ENCODE assay signal across 14 cellular contexts in genomic region chr7:138889566-138889965, GRCh38.
DNase-seq lines count a peak whose midpoint lies in the region; TF ChIP-seq lines count a peak whose summit lies in the region.
"Had no signal": no experiment of that assay in that cellular context is flagged by ENCODE, and none has a peak within 500 bp of the region (broad histone marks: within the 10 kb centered on the region; RNA-seq: fewer than 3 reads in every experiment).

No MANE protein-coding gene starts in this region.

- no peaks in the 10 kb centered on the region for H4K20me1 ChIP-seq in H9 (ENCODE audit: control insufficient read depth, insufficient read depth, insufficient read length)
- H4K20me1 ChIP-seq: BLaER1 treated with 17β-estradiol and CSF1 and Interleukin-3, amounts not matched to agents 10 nM and 100 nM had no signal

- H3K4ac ChIP-seq in H9 (ENCODE audit: low read depth, low read length) = no peak overlapping the region

- H2AK5ac ChIP-seq in H9 (ENCODE audit: insufficient read length, low read length) = no peak overlapping the region

- WGBS in H9 (ENCODE audit: extremely low coverage, insufficient read length, low lambda C conversion rate) = no CpG with 5 or more reads among the region's 4 CpGs

- no peak overlapping the region for H2BK12ac ChIP-seq in H9 (ENCODE audit: insufficient read length, low read depth, low read length)

- H3K27ac ChIP-seq in H9 (ENCODE audit: insufficient read length, low read depth, low read length) (no peak overlapping the region), ascending aorta (no peak overlapping the region)
- H3K27ac ChIP-seq: BLaER1 treated with 17β-estradiol and CSF1 and Interleukin-3, amounts not matched to agents 10 nM and 100 nM had no signal

- no peak overlapping the region for H3K18ac ChIP-seq in H9 (ENCODE audit: insufficient read length, low read depth, low read length)

- H3K9me3 Mint-ChIP-seq in H9 = no peaks in the 10 kb centered on the region
- H3K9me3 Mint-ChIP-seq: activated naive CD8-positive, alpha-beta T cell treated with anti-CD3 and anti-CD28 coated beads, Interleukin-2, amount 10 ng/mL, durations not matched to agents 7 days and 5 days; stimulated activated naive CD8-positive, alpha-beta T cell treated with anti-CD3 and anti-CD28 coated beads, Interleukin-15, Interleukin-2, amounts not matched to agents 100 ng/mL and 50 ng/mL, for 24 hours had no signal

- H3K4me3 ChIP-seq in fibroblast of pulmonary artery (replicated peaks; ENCODE audit: low read depth, low read length) (no peak overlapping the region), ascending aorta (no peak overlapping the region)
- H3K4me3 ChIP-seq: BLaER1 treated with 17β-estradiol and CSF1 and Interleukin-3, amounts not matched to agents 10 nM and 100 nM had no signal

- H2AFZ ChIP-seq in H9 (ENCODE audit: low read length) = no peak overlapping the region

- no peak overlapping the region for H3K23ac ChIP-seq in H9 (ENCODE audit: insufficient read length, low read depth, low read length)

- no peak overlapping the region for H3K4me2 ChIP-seq in H9 (ENCODE audit: insufficient read depth, insufficient read length, low read length)
- H3K4me2 ChIP-seq: BLaER1 treated with 17β-estradiol and CSF1 and Interleukin-3, amounts not matched to agents 10 nM and 100 nM had no signal

- H4K8ac ChIP-seq in H9 (replicated peaks; ENCODE audit: insufficient read length, low read depth, low read length) = no peak overlapping the region

- H2BK15ac ChIP-seq in H9 (ENCODE audit: low read depth, low read length) = no peak overlapping the region

- H3K4me1 Mint-ChIP-seq in H9 = peaks cover 10 to 16% of the 10 kb centered on the region in 2 experiments

- TF ChIP-seq CTCF in fibroblast of pulmonary artery (IDR thresholded peaks at IDR 0.05; ENCODE audit: low read length, missing control alignments) (no peak), H9 (conservative IDR thresholded peaks at IDR 0.05) (no peak), ascending aorta (IDR thresholded peaks at IDR 0.05) (no peak)

- H2BK120ac ChIP-seq in H9 (ENCODE audit: low read depth, low read length, poor library complexity, severe bottlenecking) = no peak overlapping the region

- H3K27me3 Mint-ChIP-seq in H9 (ENCODE audit: low read depth) = no peaks in the 10 kb centered on the region
- H3K27me3 Mint-ChIP-seq: stimulated activated naive CD8-positive, alpha-beta T cell treated with anti-CD3 and anti-CD28 coated beads, Interleukin-15, Interleukin-2, amounts not matched to agents 100 ng/mL and 50 ng/mL, for 24 hours had no signal

- no peak overlapping the region for H3T11ph ChIP-seq in H9 (ENCODE audit: low read length)

- H3K79me1 ChIP-seq in H9 (ENCODE audit: insufficient read depth, low read depth, low read length, poor library complexity, severe bottlenecking) = no peaks in the 10 kb centered on the region

- H2BK20ac ChIP-seq in H9 (ENCODE audit: low read depth, low read length, poor library complexity, severe bottlenecking) = no peak overlapping the region

- H3K4me3 Mint-ChIP-seq in H9 = no peak overlapping the region
- H3K4me3 Mint-ChIP-seq: activated naive CD8-positive, alpha-beta T cell treated with anti-CD3 and anti-CD28 coated beads, Interleukin-2, amount 10 ng/mL, durations not matched to agents 7 days and 5 days; stimulated activated naive CD8-positive, alpha-beta T cell treated with anti-CD3 and anti-CD28 coated beads, Interleukin-15, Interleukin-2, amounts not matched to agents 100 ng/mL and 50 ng/mL, for 24 hours had no signal

- no peak overlapping the region for H3K9ac ChIP-seq in H9 (ENCODE audit: extremely low read depth, insufficient read length, low read length)
- H3K9ac ChIP-seq: BLaER1 treated with 17β-estradiol and CSF1 and Interleukin-3, amounts not matched to agents 10 nM and 100 nM had no signal

- H4K5ac ChIP-seq in H9 (ENCODE audit: insufficient read length, low read depth, low read length) = no peak overlapping the region

- DNase-seq in DMS153 (lab: John Stamatoyannopoulos, UW) (peak; percentile 75), M059J (ENCODE audit: low read depth) (peak; percentile 72), NCI-H774 (lab: John Stamatoyannopoulos, UW) (peak; percentile 75), fibroblast of pulmonary artery (ENCODE audit: low read depth) (peak; percentile 15), NCI-H128 (lab: John Stamatoyannopoulos, UW; ENCODE audit: unreplicated experiment) (no peak), H9 (no peak), ascending aorta (ENCODE audit: low spot score in 2 of 2) (no peak)
- DNase-seq in activated effector memory CD4-positive, alpha-beta T cell treated with anti-CD3 and anti-CD28 coated beads, Interleukin-2, amount 50 U/mL, for 16 hours = no peak
- DNase-seq: activated naive CD8-positive, alpha-beta T cell treated with anti-CD3 and anti-CD28 coated beads, Interleukin-2, amount 10 ng/mL, durations not matched to agents 7 days and 5 days; cortex of kidney; Right ventricle myocardium superior; stimulated activated CD4-positive, alpha-beta T cell treated with anti-CD3 and anti-CD28 coated beads, Interleukin-4, amount 100 ng/mL, for 4 hours had no signal

- H3K9me3 ChIP-seq in H9 (ENCODE audit: control insufficient read depth, low read depth, low read length) (no peaks in the 10 kb centered on the region), ascending aorta (no peaks in the 10 kb centered on the region)
- H3K9me3 ChIP-seq: BLaER1 treated with 17β-estradiol and CSF1 and Interleukin-3, amounts not matched to agents 10 nM and 100 nM had no signal

- no peaks in the 10 kb centered on the region for H3K36me3 ChIP-seq in ascending aorta

- H3K79me2 ChIP-seq in H9 (ENCODE audit: insufficient read depth, low read length) = no peaks in the 10 kb centered on the region

- intact Hi-C loops in ascending aorta (cut with DNase I) = no loop called here

- H3K56ac ChIP-seq in H9 (ENCODE audit: insufficient read length, low read depth, low read length) = no peak overlapping the region

- H3K36me3 Mint-ChIP-seq in H9 (ENCODE audit: insufficient read depth in 1 of 3, low read depth in 3 of 3) = peaks cover 9 to 27% (median 11%) of the 10 kb centered on the region in 3 experiments; a peak in 6 of 7 replicates

- no peak overlapping the region for H4K91ac ChIP-seq in H9 (ENCODE audit: insufficient read length, low read depth, low read length)

- no peaks in the 10 kb centered on the region for H3K27me3 ChIP-seq in H9 (ENCODE audit: insufficient read depth, low read length)
- no peaks in the 10 kb centered on the region for H3K27me3 ChIP-seq in ascending aorta
- H3K27me3 ChIP-seq: BLaER1 treated with 17β-estradiol and CSF1 and Interleukin-3, amounts not matched to agents 10 nM and 100 nM had no signal

- H3K4me1 ChIP-seq in H9 (ENCODE audit: insufficient read depth, low read length) (no peaks in the 10 kb centered on the region), ascending aorta (no peaks in the 10 kb centered on the region)

- no peak overlapping the region for H3K14ac ChIP-seq in H9 (ENCODE audit: insufficient read depth, low read length)

- no peak overlapping the region for H3K27ac Mint-ChIP-seq in H9
- H3K27ac Mint-ChIP-seq: activated naive CD8-positive, alpha-beta T cell treated with anti-CD3 and anti-CD28 coated beads, Interleukin-2, amount 10 ng/mL, durations not matched to agents 7 days and 5 days; stimulated activated naive CD8-positive, alpha-beta T cell treated with anti-CD3 and anti-CD28 coated beads, Interleukin-15, Interleukin-2, amounts not matched to agents 100 ng/mL and 50 ng/mL, for 24 hours had no signal

- H3K23me2 ChIP-seq in H9 (ENCODE audit: insufficient read length, low read depth, low read length, poor library complexity, severe bottlenecking) = no peaks in the 10 kb centered on the region

- no peak overlapping the region for H2BK5ac ChIP-seq in H9 (ENCODE audit: insufficient read length, low read length)

Comparison
In these comparisons a context has a peak if more than half of its experiments do, and no peak if none do; other contexts are left out.
1. DNase-seq: peak in DMS153 (single experiment), M059J (single experiment), NCI-H774 (single experiment) and fibroblast of pulmonary artery (single experiment); none in NCI-H128 (single experiment), H9 (single experiment), ascending aorta (0 of 2) and activated effector memory CD4-positive, alpha-beta T cell treated with anti-CD3 and anti-CD28 coated beads, Interleukin-2, amount 50 U/mL, for 16 hours (single experiment).